8 cellular contexts compared by ENCODE assay signal in genomic region chr1:51729156-51729823, GRCh38.
DNase-seq lines count a peak whose midpoint lies in the region; ATAC-seq and TF ChIP-seq lines count a peak whose summit lies in the region.

No MANE protein-coding gene starts in this region.

- no peak for TF ChIP-seq CTCF in CD4-positive, alpha-beta T cell (IDR thresholded peaks at IDR 0.05)

- peak; percentile 90 for ATAC-seq in CD4-positive, alpha-beta T cell (ENCODE audit: poor library complexity)
- ATAC-seq in GM19452 (IDR thresholded peaks at IDR 0.05; ENCODE audit: unreplicated experiment) (peak; percentile 92), HG03571 (IDR thresholded peaks at IDR 0.05; ENCODE audit: unreplicated experiment) (peak; percentile 93), memory B cell (ENCODE audit: low read depth) (peak; percentile 93)
- peak; percentile 99 for ATAC-seq in activated CD8-positive, alpha-beta T cell treated with anti-CD3 and anti-CD28 coated beads, Interleukin-2, amount 10 ng/mL, durations not matched to agents 7 days and 5 days

- H3K9me3 ChIP-seq in CD4-positive, alpha-beta T cell (ENCODE audit: control insufficient read depth, low read length), result no peaks in the 10 kb centered on the region
- no peaks in the 10 kb centered on the region for H3K9me3 ChIP-seq in effector memory CD4-positive, alpha-beta T cell (ENCODE audit: control insufficient read depth, low read length)

- no peaks in the 10 kb centered on the region for H3K27me3 Mint-ChIP-seq in CD4-positive, alpha-beta T cell
- H3K27me3 Mint-ChIP-seq in activated CD8-positive, alpha-beta T cell treated with anti-CD3 and anti-CD28 coated beads, Interleukin-2, amount 10 ng/mL, durations not matched to agents 7 days and 5 days (ENCODE audit: low read depth), result peaks cover 2% of the 10 kb centered on the region
- no peaks in the 10 kb centered on the region for H3K27me3 Mint-ChIP-seq in memory B cell

- no peaks in the 10 kb centered on the region for H3K27me3 ChIP-seq in CD4-positive, alpha-beta T cell (ENCODE audit: control insufficient read depth, insufficient read depth, low read length)
- H3K27me3 ChIP-seq in effector memory CD4-positive, alpha-beta T cell (replicated peaks; ENCODE audit: control insufficient read depth, insufficient read depth, low read length, poor library complexity, severe bottlenecking), result no peaks in the 10 kb centered on the region

- no peaks in the 10 kb centered on the region for H3K36me3 Mint-ChIP-seq in CD4-positive, alpha-beta T cell (ENCODE audit: low read depth)
- H3K36me3 Mint-ChIP-seq in activated CD8-positive, alpha-beta T cell treated with anti-CD3 and anti-CD28 coated beads, Interleukin-2, amount 10 ng/mL, durations not matched to agents 7 days and 5 days (ENCODE audit: low read depth), result no peaks in the 10 kb centered on the region
- H3K36me3 Mint-ChIP-seq in memory B cell, result peaks cover 3% of the 10 kb centered on the region

- peak overlapping the region; percentile 87 for H3K27ac Mint-ChIP-seq in CD4-positive, alpha-beta T cell
- peak overlapping the region; percentile 87 for H3K27ac Mint-ChIP-seq in activated CD8-positive, alpha-beta T cell treated with anti-CD3 and anti-CD28 coated beads, Interleukin-2, amount 10 ng/mL, durations not matched to agents 7 days and 5 days
- H3K27ac Mint-ChIP-seq in memory B cell, result peak overlapping the region; percentile 94

- intact Hi-C loops in CD4-positive, alpha-beta T cell (cut with DNase I, micrococcal nuclease), result loop anchor here in 1 of 2 experiments (5.0 kb wide), 1 partner anchor 1288 kb away; no protein-coding TSS in a partner anchor

- peak overlapping the region; percentile 71 for H3K27ac ChIP-seq in CD4-positive, alpha-beta T cell (ENCODE audit: low read depth, low read length)
- peak overlapping the region; percentile 56 for H3K27ac ChIP-seq in effector memory CD4-positive, alpha-beta T cell (ENCODE audit: insufficient read depth, low read length, poor library complexity, severe bottlenecking)

- CTCF ChIA-PET in CD4-positive, alpha-beta T cell (lab: Charles Lee), result interaction anchor here (1.4 kb wide), 1 partner anchor 10 kb away, joined by 4 read pairs; no protein-coding TSS in a partner anchor
- CTCF ChIA-PET in activated CD8-positive, alpha-beta T cell treated with anti-CD3 and anti-CD28 coated beads, Interleukin-2, amount 10 ng/mL, durations not matched to agents 7 days and 5 days (lab: Charles Lee), result interaction anchor here (1.0 to 4.0 kb wide), 3 partner anchors 10 to 40 kb away, joined by 3 to 16 read pairs (median 3); no protein-coding TSS in a partner anchor

- H3K4me3 Mint-ChIP-seq in CD4-positive, alpha-beta T cell, result peak overlapping the region; percentile 95
- H3K4me3 Mint-ChIP-seq in activated CD8-positive, alpha-beta T cell treated with anti-CD3 and anti-CD28 coated beads, Interleukin-2, amount 10 ng/mL, durations not matched to agents 7 days and 5 days, result peak overlapping the region; percentile 83
- peak overlapping the region; percentile 97 for H3K4me3 Mint-ChIP-seq in memory B cell

- H3K4me1 ChIP-seq in effector memory CD4-positive, alpha-beta T cell (ENCODE audit: control insufficient read depth, insufficient read depth, low read length, poor library complexity, severe bottlenecking), result peaks cover 10% of the 10 kb centered on the region

- peak overlapping the region; percentile 83 for H3K4me3 ChIP-seq in effector memory CD4-positive, alpha-beta T cell (ENCODE audit: insufficient read depth, low read depth, low read length, poor library complexity, severe bottlenecking)

- no peaks in the 10 kb centered on the region for H3K36me3 ChIP-seq in effector memory CD4-positive, alpha-beta T cell (ENCODE audit: control insufficient read depth, insufficient read depth, low read length)

- POLR2A ChIA-PET in CD4-positive, alpha-beta T cell (lab: Charles Lee), result interaction anchor here (0.7 to 1.9 kb wide), 15 partner anchors 9 to 326 kb away, joined by 3 to 6 read pairs (median 3); partner anchors contain the start of genes EPS15 and NRDC
- POLR2A ChIA-PET in activated CD8-positive, alpha-beta T cell treated with anti-CD3 and anti-CD28 coated beads, Interleukin-2, amount 10 ng/mL, durations not matched to agents 7 days and 5 days (lab: Charles Lee), result interaction anchor here (0.6 to 1.0 kb wide), 4 partner anchors 10 to 780 kb away, joined by 3 to 4 read pairs (median 3); partner anchors contain the start of gene NRDC

- DNase-seq in CD4-positive, alpha-beta T cell, result peak; percentile 84 to 92 (median 89)
- DNase-seq in NCI-H774 (lab: John Stamatoyannopoulos, UW), result peak; percentile 99
- peak; percentile 97 for DNase-seq in activated CD8-positive, alpha-beta T cell treated with anti-CD3 and anti-CD28 coated beads, Interleukin-2, amount 10 ng/mL, durations not matched to agents 7 days and 5 days
- peak; percentile 91 to 92 (median 92) for DNase-seq in effector memory CD4-positive, alpha-beta T cell
- DNase-seq in memory B cell (ENCODE audit: low spot score in 2 of 2), result peak; percentile 87 to 93
- peak; percentile 92 to 94 (median 93) for DNase-seq in stimulated activated CD4-positive, alpha-beta T cell treated with anti-CD3 and anti-CD28 coated beads, TNF-alpha, amount 100 ng/mL, for 48 hours (ENCODE audit: low read depth in 3 of 3)

- H3K4me1 Mint-ChIP-seq in CD4-positive, alpha-beta T cell (ENCODE audit: low read depth), result peaks cover 58% of the 10 kb centered on the region
- H3K4me1 Mint-ChIP-seq in activated CD8-positive, alpha-beta T cell treated with anti-CD3 and anti-CD28 coated beads, Interleukin-2, amount 10 ng/mL, durations not matched to agents 7 days and 5 days (ENCODE audit: low read depth), result peaks cover 25% of the 10 kb centered on the region
- H3K4me1 Mint-ChIP-seq in memory B cell, result peaks cover 28% of the 10 kb centered on the region

- no peaks in the 10 kb centered on the region for H3K9me3 Mint-ChIP-seq in CD4-positive, alpha-beta T cell
- H3K9me3 Mint-ChIP-seq in activated CD8-positive, alpha-beta T cell treated with anti-CD3 and anti-CD28 coated beads, Interleukin-2, amount 10 ng/mL, durations not matched to agents 7 days and 5 days (ENCODE audit: insufficient read depth), result no peaks in the 10 kb centered on the region
- no peaks in the 10 kb centered on the region for H3K9me3 Mint-ChIP-seq in memory B cell

Comparison
In these comparisons a context has a peak if more than half of its experiments do, and no peak if none do; other contexts are left out.
1. Peak in every context shown above with its lines: DNase-seq, ATAC-seq, H3K4me3 ChIP-seq and H3K27ac ChIP-seq.